ENCODE assay signal across 8 cellular contexts in the genomic region with DNA sequence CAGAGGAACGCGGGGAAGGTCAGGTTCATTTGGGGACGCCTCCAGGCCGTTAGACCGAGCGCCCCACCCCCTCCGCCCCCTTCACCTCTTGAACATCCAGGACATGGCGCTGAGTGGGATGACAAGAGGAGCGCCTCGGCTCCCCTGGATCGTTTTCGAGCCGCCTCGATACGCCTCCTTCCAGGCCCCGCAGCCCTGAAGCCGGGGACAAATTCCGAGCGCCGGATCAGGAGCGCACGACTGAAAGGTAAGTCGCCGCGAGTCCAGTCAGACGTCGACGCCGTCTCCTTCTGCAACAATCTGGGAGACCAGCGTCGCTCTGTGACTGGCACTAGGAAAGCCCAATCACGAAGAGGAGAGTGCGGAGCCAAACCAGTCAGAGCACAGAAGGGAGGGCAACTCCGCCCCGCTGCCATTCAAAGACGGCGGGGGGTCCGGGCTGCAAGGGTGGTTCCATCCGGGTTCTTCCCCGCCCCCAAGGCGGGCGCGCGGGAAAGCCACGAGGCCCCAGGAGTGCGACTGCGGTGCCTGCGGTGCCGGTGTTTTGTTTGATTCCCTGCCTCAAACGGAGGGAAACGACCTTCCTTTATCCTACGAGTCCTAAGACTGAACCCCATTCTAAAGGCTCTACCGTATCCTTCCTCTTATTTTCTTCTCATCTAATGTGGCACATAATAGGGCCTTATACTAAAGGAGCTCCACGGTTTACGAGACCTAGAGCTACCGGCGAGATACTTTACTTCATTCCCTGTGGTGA. TPM values are rescaled to one million over a fixed set of nuclear protein-coding genes. Genes with fewer than 3 reads are reported as not detected.
DNase-seq lines count a peak whose midpoint lies in the region; ATAC-seq and TF ChIP-seq lines count a peak whose summit lies in the region.

A gene with protein sequence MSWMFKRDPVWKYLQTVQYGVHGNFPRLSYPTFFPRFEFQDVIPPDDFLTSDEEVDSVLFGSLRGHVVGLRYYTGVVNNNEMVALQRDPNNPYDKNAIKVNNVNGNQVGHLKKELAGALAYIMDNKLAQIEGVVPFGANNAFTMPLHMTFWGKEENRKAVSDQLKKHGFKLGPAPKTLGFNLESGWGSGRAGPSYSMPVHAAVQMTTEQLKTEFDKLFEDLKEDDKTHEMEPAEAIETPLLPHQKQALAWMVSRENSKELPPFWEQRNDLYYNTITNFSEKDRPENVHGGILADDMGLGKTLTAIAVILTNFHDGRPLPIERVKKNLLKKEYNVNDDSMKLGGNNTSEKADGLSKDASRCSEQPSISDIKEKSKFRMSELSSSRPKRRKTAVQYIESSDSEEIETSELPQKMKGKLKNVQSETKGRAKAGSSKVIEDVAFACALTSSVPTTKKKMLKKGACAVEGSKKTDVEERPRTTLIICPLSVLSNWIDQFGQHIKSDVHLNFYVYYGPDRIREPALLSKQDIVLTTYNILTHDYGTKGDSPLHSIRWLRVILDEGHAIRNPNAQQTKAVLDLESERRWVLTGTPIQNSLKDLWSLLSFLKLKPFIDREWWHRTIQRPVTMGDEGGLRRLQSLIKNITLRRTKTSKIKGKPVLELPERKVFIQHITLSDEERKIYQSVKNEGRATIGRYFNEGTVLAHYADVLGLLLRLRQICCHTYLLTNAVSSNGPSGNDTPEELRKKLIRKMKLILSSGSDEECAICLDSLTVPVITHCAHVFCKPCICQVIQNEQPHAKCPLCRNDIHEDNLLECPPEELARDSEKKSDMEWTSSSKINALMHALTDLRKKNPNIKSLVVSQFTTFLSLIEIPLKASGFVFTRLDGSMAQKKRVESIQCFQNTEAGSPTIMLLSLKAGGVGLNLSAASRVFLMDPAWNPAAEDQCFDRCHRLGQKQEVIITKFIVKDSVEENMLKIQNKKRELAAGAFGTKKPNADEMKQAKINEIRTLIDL (minus strand): TSS at position 302 of the 757 bp plus-strand sequence. CDS start 197 bp downstream, at position 105.

- peak within 1 kb of the TSS; percentile 80 for H3K4me3 ChIP-seq in DOHH2 (ENCODE audit: low read length)
- peak within 1 kb of the TSS; percentile 72 for H3K4me3 ChIP-seq in GM23338
- H3K4me3 ChIP-seq in LNCaP clone FGC (ENCODE audit: low read depth, low read length) = peak within 1 kb of the TSS; percentile 79
- peak within 1 kb of the TSS; percentile 85 for H3K4me3 ChIP-seq in fibroblast of the aortic adventitia (ENCODE audit: low read depth, low read length)

- ATAC-seq in GM23338 = peak; percentile 98

- H3K27ac ChIP-seq in DOHH2 (ENCODE audit: low read depth, low read length) (peak within 1 kb of the TSS; percentile 27), GM23338 (ENCODE audit: low read depth) (peak within 1 kb of the TSS; percentile 75; the same call in 1 of the 2 replicates)

- H3K4me1 ChIP-seq in DOHH2 (ENCODE audit: control insufficient read depth, low read length) = peaks cover 30% of the 10 kb centered on the region
- H3K4me1 ChIP-seq in GM23338 (ENCODE audit: insufficient read depth) = peaks cover 14% of the 10 kb centered on the region

- peak; percentile 100 for DNase-seq in GM23338 (ENCODE audit: low spot score)
- peak; percentile 98 for DNase-seq in LNCaP clone FGC (ENCODE audit: low read depth)
- DNase-seq in activated effector memory CD4-positive, alpha-beta T cell treated with Interleukin-2 at 50 U/mL for 16 hours = peak; percentile 84
- DNase-seq in fibroblast of the aortic adventitia (ENCODE audit: low read depth) = peak; percentile 99

- peaks cover 8% of the 10 kb centered on the region for H3K9me3 Mint-ChIP-seq in GM23338
- H3K9me3 Mint-ChIP-seq in nephron = no peaks in the 10 kb centered on the region
- no peaks in the 10 kb centered on the region for H3K9me3 Mint-ChIP-seq in stimulated activated naive CD8-positive, alpha-beta T cell treated with anti-CD3 and anti-CD28 coated beads, Interleukin-15, Interleukin-2, amounts not matched to agents 100 ng/mL and 50 ng/mL, for 24 hours

- H3K4me2 ChIP-seq in DOHH2 (ENCODE audit: low read length) (peak within 1 kb of the TSS; percentile 77), GM23338 (peak within 1 kb of the TSS; percentile 93)

- no peaks in the 10 kb centered on the region for H3K27me3 ChIP-seq in DOHH2 (ENCODE audit: control insufficient read depth, low read length)
- H3K27me3 ChIP-seq in GM23338 (ENCODE audit: insufficient read depth) = peaks cover 19% of the 10 kb centered on the region

- TF ChIP-seq POLR2A in Raji (IDR thresholded peaks at IDR 0.05; ENCODE audit: insufficient read depth, low read depth, low read length) = peak; percentile 81

- H3K4me1 Mint-ChIP-seq in GM23338 (peaks cover 17% of the 10 kb centered on the region), nephron (peaks cover 18% of the 10 kb centered on the region)
- H3K4me1 Mint-ChIP-seq in stimulated activated naive CD8-positive, alpha-beta T cell treated with anti-CD3 and anti-CD28 coated beads, Interleukin-15, Interleukin-2, amounts not matched to agents 100 ng/mL and 50 ng/mL, for 24 hours (ENCODE audit: low read depth) = peaks cover 23% of the 10 kb centered on the region

- H3K4me3 Mint-ChIP-seq in GM23338 (peak within 1 kb of the TSS; percentile 77), nephron (peak within 1 kb of the TSS; percentile 97 to 98 (median 97))
- H3K4me3 Mint-ChIP-seq in stimulated activated naive CD8-positive, alpha-beta T cell treated with anti-CD3 and anti-CD28 coated beads, Interleukin-15, Interleukin-2, amounts not matched to agents 100 ng/mL and 50 ng/mL, for 24 hours = peak within 1 kb of the TSS; percentile 93

- H3K36me3 ChIP-seq in DOHH2 (ENCODE audit: control insufficient read depth, low read length) = peaks cover 4% of the 10 kb centered on the region
- peaks cover 10% of the 10 kb centered on the region; the same call in 1 of the 2 replicates for H3K36me3 ChIP-seq in GM23338 (ENCODE audit: insufficient read depth)

- H4K20me1 ChIP-seq in DOHH2 (ENCODE audit: control insufficient read depth, insufficient read depth, low read depth, low read length) (no peaks in the 10 kb centered on the region), GM23338 (replicated peaks; ENCODE audit: insufficient read depth) (peaks cover 18% of the 10 kb centered on the region)

- H3K27me3 Mint-ChIP-seq in GM23338 (ENCODE audit: insufficient read depth, low read depth, poor library complexity) = peaks cover 23% of the 10 kb centered on the region
- no peaks in the 10 kb centered on the region for H3K27me3 Mint-ChIP-seq in nephron (ENCODE audit: low read depth)
- no peaks in the 10 kb centered on the region for H3K27me3 Mint-ChIP-seq in stimulated activated naive CD8-positive, alpha-beta T cell treated with anti-CD3 and anti-CD28 coated beads, Interleukin-15, Interleukin-2, amounts not matched to agents 100 ng/mL and 50 ng/mL, for 24 hours

- H3K36me3 Mint-ChIP-seq in GM23338 (ENCODE audit: low read depth) = peaks cover 32% of the 10 kb centered on the region
- H3K36me3 Mint-ChIP-seq in nephron (ENCODE audit: low read depth) = peaks cover 24% of the 10 kb centered on the region
- H3K36me3 Mint-ChIP-seq in stimulated activated naive CD8-positive, alpha-beta T cell treated with anti-CD3 and anti-CD28 coated beads, Interleukin-15, Interleukin-2, amounts not matched to agents 100 ng/mL and 50 ng/mL, for 24 hours (ENCODE audit: low read depth) = peaks cover 10% of the 10 kb centered on the region

- H3K79me2 ChIP-seq in DOHH2 (ENCODE audit: control insufficient read depth, low read length) (peaks cover 38% of the 10 kb centered on the region), GM23338 (replicated peaks; ENCODE audit: insufficient read depth) (peaks cover 42% of the 10 kb centered on the region)

- TF ChIP-seq CTCF in DOHH2 (IDR thresholded peaks at IDR 0.05; ENCODE audit: low read depth, low read length, poor library complexity, severe bottlenecking) (no peak), GM23338 (conservative IDR thresholded peaks at IDR 0.05; ENCODE audit: low read depth in 2 of 2) (no peak), LNCaP clone FGC (IDR thresholded peaks at IDR 0.05; ENCODE audit: control insufficient read depth, extremely low read depth, insufficient read depth) (no peak), fibroblast of the aortic adventitia (IDR thresholded peaks at IDR 0.05; ENCODE audit: insufficient read depth, low read length) (no peak), nephron (IDR thresholded peaks at IDR 0.05; ENCODE audit: unreplicated experiment in 3 of 3) (no peak)

- H3K9me2 ChIP-seq in DOHH2 (replicated peaks; ENCODE audit: control insufficient read depth, low read length) (no peaks in the 10 kb centered on the region), GM23338 (ENCODE audit: insufficient read depth) (peaks cover 3% of the 10 kb centered on the region; the same call in 1 of the 2 replicates)

- H3F3A ChIP-seq in DOHH2 (ENCODE audit: control insufficient read depth, insufficient read depth) (no peaks in the 10 kb centered on the region), GM23338 (replicated peaks; ENCODE audit: low read depth) (0 out of 2 replicates have a peak, but pooled peaks cover 3% of the 10 kb centered on the region)

- no peaks in the 10 kb centered on the region for H3K9me3 ChIP-seq in DOHH2 (ENCODE audit: control insufficient read depth, insufficient read depth, low read length)

- peak within 1 kb of the TSS; percentile 32 for H2AFZ ChIP-seq in GM23338

- peak within 1 kb of the TSS; percentile 93 for H3K27ac Mint-ChIP-seq in GM23338
- H3K27ac Mint-ChIP-seq in nephron = peak within 1 kb of the TSS; percentile 51 to 94 (median 94)
- H3K27ac Mint-ChIP-seq in stimulated activated naive CD8-positive, alpha-beta T cell treated with anti-CD3 and anti-CD28 coated beads, Interleukin-15, Interleukin-2, amounts not matched to agents 100 ng/mL and 50 ng/mL, for 24 hours = peak within 1 kb of the TSS; percentile 50

TF ChIP-seq in GM23338, 12 proteins besides CTCF, POLR2A, EP300 and RAD21:
- 0 out of 2 replicates have a peak, but pooled peaks have one; percentile 32 for TF ChIP-seq ZNF114 (CRISPR knock-in tag; IDR thresholded peaks at IDR 0.05)
- TF ChIP-seq CREB1 (CRISPR knock-in tag; IDR thresholded peaks at IDR 0.05; ENCODE audit: low read depth) = peak; percentile 83
- TF ChIP-seq POLR2AphosphoS5 (IDR thresholded peaks at IDR 0.05; ENCODE audit: low read depth) = peak; percentile 78
- TF ChIP-seq, protein P1, sequence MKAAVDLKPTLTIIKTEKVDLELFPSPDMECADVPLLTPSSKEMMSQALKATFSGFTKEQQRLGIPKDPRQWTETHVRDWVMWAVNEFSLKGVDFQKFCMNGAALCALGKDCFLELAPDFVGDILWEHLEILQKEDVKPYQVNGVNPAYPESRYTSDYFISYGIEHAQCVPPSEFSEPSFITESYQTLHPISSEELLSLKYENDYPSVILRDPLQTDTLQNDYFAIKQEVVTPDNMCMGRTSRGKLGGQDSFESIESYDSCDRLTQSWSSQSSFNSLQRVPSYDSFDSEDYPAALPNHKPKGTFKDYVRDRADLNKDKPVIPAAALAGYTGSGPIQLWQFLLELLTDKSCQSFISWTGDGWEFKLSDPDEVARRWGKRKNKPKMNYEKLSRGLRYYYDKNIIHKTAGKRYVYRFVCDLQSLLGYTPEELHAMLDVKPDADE (IDR thresholded peaks at IDR 0.05) = 0 out of 2 replicates have a peak, but pooled peaks have one; percentile 15
- no peak for TF ChIP-seq STAT1 (IDR thresholded peaks at IDR 0.05; ENCODE audit: unreplicated experiment)
TF ChIP-seq in GM23338: peak in this region for 4.

RNA-seq across cellular contexts. Expression of the gene that starts here (rescaled TPM):
- total RNA-seq in GM23338 (2014; rRNA removed; shearing (Covaris generic)) = 87.6 and 89.5 TPM in 2 replicates
- polyA plus RNA-seq in GM23338 (2016; fragmentation: Nextera tagmentation; extraction: Ambion mirVana) = 118 and 146 TPM in 2 replicates
- total RNA-seq in fibroblast of the aortic adventitia (ENCODE audit: low replicate concordance) = 59.4 and 61.4 TPM in 2 replicates

Comparison
In these comparisons a context has a peak if more than half of its experiments do, and no peak if none do; other contexts are left out.
1. Peak in every context shown above with its lines: DNase-seq, ATAC-seq, H3K4me3 ChIP-seq and H3K27ac ChIP-seq.